ENCODE assay signal across 1 cellular context in genomic region chr6:169751242-169752073, GRCh38.
TF ChIP-seq lines count a peak whose summit lies in the region.

Gene DYNLT2, minus strand, starts transcription at chr6:169751572. Its CDS starts 114 bp downstream, at chr6:169751458.
Gene ERMARD, plus strand, starts transcription at chr6:169751622. Its CDS starts 36 bp downstream, at chr6:169751658.

TF ChIP-seq in HepG2, 621 proteins besides CTCF, POLR2A, EP300 and RAD21 (continued from another document and continues in another):
- TF ChIP-seq ZFP91 (CRISPR knock-in tag; IDR thresholded peaks at IDR 0.05; ENCODE audit: borderline replicate concordance) = peak; percentile 98
- TF ChIP-seq FUBP1 (CRISPR knock-in tag; IDR thresholded peaks at IDR 0.05; ENCODE audit: borderline replicate concordance) = 0 out of 2 replicates have a peak, but pooled peaks have one; percentile 46
- peak; percentile 74 for TF ChIP-seq ZBTB39 (CRISPR knock-in tag; IDR thresholded peaks at IDR 0.05)
- peak; percentile 82; the same call in 1 of the 2 replicates for TF ChIP-seq TOE1 (CRISPR knock-in tag; IDR thresholded peaks at IDR 0.05)
- TF ChIP-seq PATZ1 (CRISPR knock-in tag; IDR thresholded peaks at IDR 0.05) = peak; percentile 91
- peak; percentile 61; the same call in 1 of the 2 replicates for TF ChIP-seq GATA4 (IDR thresholded peaks at IDR 0.05; ENCODE audit: borderline replicate concordance, low read depth)
- TF ChIP-seq ZNF678 (CRISPR knock-in tag; IDR thresholded peaks at IDR 0.05) = peak; percentile 77; the same call in 1 of the 2 replicates
- peak; percentile 72 for TF ChIP-seq HBP1 (CRISPR knock-in tag; IDR thresholded peaks at IDR 0.05; ENCODE audit: low read depth)
- peak; percentile 95 for TF ChIP-seq ZFP90 (CRISPR knock-in tag; IDR thresholded peaks at IDR 0.05; ENCODE audit: borderline replicate concordance)
- peak; percentile 90 for TF ChIP-seq ZNF503 (CRISPR knock-in tag; IDR thresholded peaks at IDR 0.05)
- TF ChIP-seq NFRKB (IDR thresholded peaks at IDR 0.05) = peak; percentile 44; the same call in 1 of the 2 replicates
- 0 out of 2 replicates have a peak, but pooled peaks have one; percentile 42 for TF ChIP-seq ZNF101 (CRISPR knock-in tag; IDR thresholded peaks at IDR 0.05; ENCODE audit: borderline replicate concordance, low read depth)
- no peak; the same call in 1 of the 2 replicates for TF ChIP-seq ZXDC (CRISPR knock-in tag; IDR thresholded peaks at IDR 0.05)
- peak; percentile 89 for TF ChIP-seq XRCC5 (optimal IDR thresholded peaks at IDR 0.05; ENCODE audit: low read length)
- TF ChIP-seq KLF11 (CRISPR knock-in tag; IDR thresholded peaks at IDR 0.05) = peak; percentile 86; the same call in 1 of the 2 replicates
- TF ChIP-seq ZNF652 (CRISPR knock-in tag; IDR thresholded peaks at IDR 0.05; ENCODE audit: borderline replicate concordance, low read depth) = 0 out of 2 replicates have a peak, but pooled peaks have one; percentile 26
- no peak for TF ChIP-seq RARG (CRISPR knock-in tag; IDR thresholded peaks at IDR 0.05; ENCODE audit: low read depth)
- TF ChIP-seq ZNF484 (CRISPR knock-in tag; IDR thresholded peaks at IDR 0.05; ENCODE audit: borderline replicate concordance, low read depth) = no peak
- TF ChIP-seq MAFG (CRISPR knock-in tag; IDR thresholded peaks at IDR 0.05) = peak; percentile 52; the same call in 1 of the 2 replicates
- TF ChIP-seq ZNF597 (CRISPR knock-in tag; IDR thresholded peaks at IDR 0.05) = 0 out of 2 replicates have a peak, but pooled peaks have one; percentile 42
- peak; percentile 98 for TF ChIP-seq CREB1 (IDR thresholded peaks at IDR 0.05)
- TF ChIP-seq CREB1 (CRISPR knock-in tag; IDR thresholded peaks at IDR 0.05) = peak; percentile 99
- peak; percentile 77 for TF ChIP-seq ZBTB33 (CRISPR knock-in tag; IDR thresholded peaks at IDR 0.05)
- peak; percentile 91 for TF ChIP-seq MAZ (IDR thresholded peaks at IDR 0.05; ENCODE audit: borderline replicate concordance, low read depth, low read length)
- peak; percentile 99 for TF ChIP-seq MAZ (CRISPR knock-in tag; IDR thresholded peaks at IDR 0.05; ENCODE audit: low read depth)
- peak; percentile 56 for TF ChIP-seq TEF (CRISPR knock-in tag; IDR thresholded peaks at IDR 0.05)
- peak; percentile 91 for TF ChIP-seq ARID2 (CRISPR knock-in tag; IDR thresholded peaks at IDR 0.05; ENCODE audit: borderline replicate concordance)
- TF ChIP-seq ZNF552 (CRISPR knock-in tag; IDR thresholded peaks at IDR 0.05; ENCODE audit: borderline replicate concordance) = peak; percentile 67
- no peak for TF ChIP-seq ZC3H4 (CRISPR knock-in tag; IDR thresholded peaks at IDR 0.05; ENCODE audit: borderline replicate concordance)
- no peak for TF ChIP-seq IKZF1 (IDR thresholded peaks at IDR 0.05)
- TF ChIP-seq TEAD2 (CRISPR knock-in tag; IDR thresholded peaks at IDR 0.05) = 0 out of 2 replicates have a peak, but pooled peaks have one; percentile 81
- TF ChIP-seq ZNF878 (CRISPR knock-in tag; IDR thresholded peaks at IDR 0.05) = peak; percentile 39; the same call in 1 of the 2 replicates
- peak; percentile 99; the same call in 1 of the 2 replicates for TF ChIP-seq IRF9 (CRISPR knock-in tag; IDR thresholded peaks at IDR 0.05; ENCODE audit: borderline replicate concordance)
- TF ChIP-seq ZNF790 (CRISPR knock-in tag; IDR thresholded peaks at IDR 0.05; ENCODE audit: borderline replicate concordance) = peak; percentile 71; the same call in 1 of the 2 replicates
- TF ChIP-seq ZNF34 (CRISPR knock-in tag; IDR thresholded peaks at IDR 0.05; ENCODE audit: borderline replicate concordance) = peak; percentile 96; the same call in 1 of the 2 replicates
- no peak for TF ChIP-seq REL (CRISPR knock-in tag; conservative IDR thresholded peaks at IDR 0.05)
- peak; percentile 93; the same call in 1 of the 2 replicates for TF ChIP-seq REXO4 (CRISPR knock-in tag; IDR thresholded peaks at IDR 0.05; ENCODE audit: borderline replicate concordance)
- peak; percentile 40; the same call in 1 of the 2 replicates for TF ChIP-seq ZNF124 (CRISPR knock-in tag; IDR thresholded peaks at IDR 0.05)
- no peak for TF ChIP-seq KLF13 (CRISPR knock-in tag; IDR thresholded peaks at IDR 0.05)
- peak; percentile 81 for TF ChIP-seq ARNTL (CRISPR knock-in tag; IDR thresholded peaks at IDR 0.05)
